In the genomic region with DNA sequence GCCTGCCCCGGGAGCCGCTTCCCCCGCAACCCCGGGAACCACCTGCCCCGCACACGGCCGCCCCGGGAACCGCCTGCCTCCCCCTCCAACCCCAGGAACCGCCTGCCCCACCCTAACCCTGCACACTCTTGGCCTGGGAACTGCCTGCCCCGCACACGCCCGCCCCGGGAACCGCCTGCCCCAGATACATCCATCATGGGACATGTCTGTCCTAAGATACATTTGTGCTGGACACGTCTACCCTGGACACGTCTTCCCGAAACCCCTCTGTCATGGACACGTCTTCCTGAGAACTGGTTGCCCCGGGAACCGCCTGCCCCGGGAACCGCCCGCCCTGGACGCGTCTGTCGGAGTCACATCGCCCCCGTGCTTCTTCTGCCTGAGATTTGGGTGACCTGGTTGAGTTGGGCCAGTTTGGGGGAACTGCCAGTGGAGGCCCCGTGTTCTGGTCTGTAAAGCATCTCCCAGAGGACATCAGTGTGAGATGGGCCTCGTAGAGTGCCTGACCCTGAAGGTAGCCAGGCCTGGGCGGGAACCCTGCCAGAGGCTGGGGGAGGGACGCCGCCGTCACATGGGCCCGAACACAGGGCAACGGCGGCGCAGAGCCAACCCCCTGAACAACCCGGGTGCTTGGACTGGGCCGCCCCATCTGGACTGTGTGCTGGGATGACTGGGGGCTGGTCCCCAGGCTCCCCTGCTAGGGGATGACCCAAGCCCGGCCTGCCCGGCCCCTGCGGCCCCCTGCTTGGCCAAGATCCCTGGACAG, we compare ENCODE assay signal across 13 cellular contexts. TPM values are rescaled to one million over a fixed set of nuclear protein-coding genes. Genes with fewer than 3 reads are reported as not detected.
DNase-seq lines count a peak whose midpoint lies in the region; ATAC-seq and TF ChIP-seq lines count a peak whose summit lies in the region.
"Had no signal": no experiment of that assay in that cellular context is flagged by ENCODE, and none has a peak within 500 bp of the region (broad histone marks: within the 10 kb centered on the region; RNA-seq: fewer than 3 reads in every experiment).

No MANE protein-coding gene starts in this region.

- H3K36me3 Mint-ChIP-seq in Calu3 (ENCODE audit: insufficient read depth, unreplicated experiment) (peaks cover 28% of the 10 kb centered on the region), nephron (ENCODE audit: low read depth) (peaks cover 4% of the 10 kb centered on the region)
- no peaks in the 10 kb centered on the region for H3K36me3 Mint-ChIP-seq in activated T-helper 1 cell treated with anti-CD3 and anti-CD28 coated beads, Interleukin-12 subunit alpha, Interleukin-12 subunit beta, Interleukin-2, Interleukin-4 antibody, amounts not matched to agents 30 ng/mL and 10 ng/mL and 1 ng/mL, durations not matched to agents 14 hours and 24 hours and 36 hours (ENCODE audit: low read depth)

- H3K27ac Mint-ChIP-seq in Calu3 (ENCODE audit: unreplicated experiment) (peak overlapping the region; percentile 82), nephron (no peak overlapping the region)
- H3K27ac Mint-ChIP-seq in activated T-helper 1 cell treated with anti-CD3 and anti-CD28 coated beads, Interleukin-12 subunit alpha, Interleukin-12 subunit beta, Interleukin-2, Interleukin-4 antibody, amounts not matched to agents 30 ng/mL and 10 ng/mL and 1 ng/mL, durations not matched to agents 14 hours and 24 hours and 36 hours = peak overlapping the region; percentile 13
- H3K27ac Mint-ChIP-seq: activated naive CD8-positive, alpha-beta T cell treated with anti-CD3 and anti-CD28 coated beads, Interleukin-2, amount 50 U/mL, for 24 hours; stimulated activated naive CD8-positive, alpha-beta T cell treated with anti-CD3 and anti-CD28 coated beads, Interleukin-15, amount 100 ng/mL, for 72 hours had no signal

- H3K4me1 Mint-ChIP-seq in Calu3 (ENCODE audit: low read depth, unreplicated experiment) (peaks cover 18% of the 10 kb centered on the region), nephron (no peaks in the 10 kb centered on the region)
- no peaks in the 10 kb centered on the region for H3K4me1 Mint-ChIP-seq in activated T-helper 1 cell treated with anti-CD3 and anti-CD28 coated beads, Interleukin-12 subunit alpha, Interleukin-12 subunit beta, Interleukin-2, Interleukin-4 antibody, amounts not matched to agents 30 ng/mL and 10 ng/mL and 1 ng/mL, durations not matched to agents 14 hours and 24 hours and 36 hours (ENCODE audit: low read depth)

- peaks cover 27% of the 10 kb centered on the region for H3K27me3 Mint-ChIP-seq in Calu3 (ENCODE audit: unreplicated experiment)
- H3K27me3 Mint-ChIP-seq in activated T-helper 1 cell treated with anti-CD3 and anti-CD28 coated beads, Interleukin-12 subunit alpha, Interleukin-12 subunit beta, Interleukin-2, Interleukin-4 antibody, amounts not matched to agents 30 ng/mL and 10 ng/mL and 1 ng/mL, durations not matched to agents 14 hours and 24 hours and 36 hours (ENCODE audit: insufficient read depth) = peaks cover 9% of the 10 kb centered on the region
- peaks cover 31% of the 10 kb centered on the region for H3K27me3 Mint-ChIP-seq in nephron (ENCODE audit: low read depth)

- BruUV-seq in Calu3 (replicated peaks; lab: Mats Ljungman, UMichigan) = no TSS peak

- no peak for ATAC-seq in HG03354 (IDR thresholded peaks at IDR 0.05; ENCODE audit: poor library complexity, severe bottlenecking, unreplicated experiment)
- ATAC-seq: activated naive CD8-positive, alpha-beta T cell treated with anti-CD3 and anti-CD28 coated beads, Interleukin-2, amount 50 U/mL, for 24 hours; stimulated activated naive CD8-positive, alpha-beta T cell treated with anti-CD3 and anti-CD28 coated beads, Interleukin-15, amount 100 ng/mL, for 72 hours had no signal

- no peaks in the 10 kb centered on the region for H3K9me3 Mint-ChIP-seq in Calu3 (ENCODE audit: low read depth, unreplicated experiment)
- no peaks in the 10 kb centered on the region for H3K9me3 Mint-ChIP-seq in activated T-helper 1 cell treated with anti-CD3 and anti-CD28 coated beads, Interleukin-12 subunit alpha, Interleukin-12 subunit beta, Interleukin-2, Interleukin-4 antibody, amounts not matched to agents 30 ng/mL and 10 ng/mL and 1 ng/mL, durations not matched to agents 14 hours and 24 hours and 36 hours
- peaks cover 3% of the 10 kb centered on the region for H3K9me3 Mint-ChIP-seq in nephron
- H3K9me3 Mint-ChIP-seq: activated naive CD8-positive, alpha-beta T cell treated with anti-CD3 and anti-CD28 coated beads, Interleukin-2, amount 50 U/mL, for 24 hours had no signal

- DNase-seq in Calu3 (no peak), hepatic stellate cell (ENCODE audit: low spot score) (no peak)
- no peak for DNase-seq in activated T-helper 1 cell treated with anti-CD3 and anti-CD28 coated beads, Interleukin-12 subunit alpha, Interleukin-12 subunit beta, Interleukin-2, Interleukin-4 antibody, amounts not matched to agents 30 ng/mL and 10 ng/mL and 1 ng/mL, durations not matched to agents 14 hours and 24 hours and 36 hours (ENCODE audit: low spot score)
- no peak for DNase-seq in stimulated activated CD4-positive, alpha-beta T cell treated with anti-CD3 and anti-CD28 coated beads, Interleukin-4, amount 100 ng/mL, for 24 hours
- DNase-seq: activated naive CD8-positive, alpha-beta T cell treated with anti-CD3 and anti-CD28 coated beads, Interleukin-2, amount 50 U/mL, for 24 hours; activated T-cell treated with anti-CD3 and anti-CD28 coated beads for 4 hours; glutamatergic neuron; NCI-H2107; stimulated activated CD4-positive, alpha-beta T cell treated with anti-CD3 and anti-CD28 coated beads, Interleukin-4, amount 100 ng/mL, for 4 hours had no signal

- CTCF ChIA-PET in Calu3 (lab: Charles Lee) = no interaction called here

- no peak for TF ChIP-seq CTCF in Calu3 (IDR thresholded peaks at IDR 0.05; ENCODE audit: unreplicated experiment)
- TF ChIP-seq CTCF in nephron (IDR thresholded peaks at IDR 0.05; ENCODE audit: unreplicated experiment in 3 of 3) = no peak

- H3K4me3 Mint-ChIP-seq in Calu3 (ENCODE audit: low read depth, unreplicated experiment) (peak overlapping the region; percentile 58), nephron (peak overlapping the region; percentile 44 to 49 (median 46))
- no peak overlapping the region for H3K4me3 Mint-ChIP-seq in activated T-helper 1 cell treated with anti-CD3 and anti-CD28 coated beads, Interleukin-12 subunit alpha, Interleukin-12 subunit beta, Interleukin-2, Interleukin-4 antibody, amounts not matched to agents 30 ng/mL and 10 ng/mL and 1 ng/mL, durations not matched to agents 14 hours and 24 hours and 36 hours
- H3K4me3 Mint-ChIP-seq: activated naive CD8-positive, alpha-beta T cell treated with anti-CD3 and anti-CD28 coated beads, Interleukin-2, amount 50 U/mL, for 24 hours had no signal

- intact Hi-C loops in Calu3 (cut with micrococcal nuclease; ENCODE audit: unreplicated experiment) = no loop called here
- intact Hi-C loops in activated T-helper 1 cell treated with anti-CD3 and anti-CD28 coated beads, Interleukin-12 subunit alpha, Interleukin-12 subunit beta, Interleukin-2, Interleukin-4 antibody, amounts not matched to agents 30 ng/mL and 10 ng/mL and 1 ng/mL, durations not matched to agents 14 hours and 24 hours and 36 hours (cut with micrococcal nuclease) = no loop called here

RNA-seq across cellular contexts. Expression of gene PERM1, which starts 3.6 kb away (rescaled TPM):
- not detected in 2 replicates for total RNA-seq in Calu3 (2022)
- total RNA-seq in activated T-helper 1 cell treated with anti-CD3 and anti-CD28 coated beads, Interleukin-12 subunit alpha, Interleukin-12 subunit beta, Interleukin-2, Interleukin-4 antibody, amounts not matched to agents 30 ng/mL and 10 ng/mL and 1 ng/mL, durations not matched to agents 14 hours and 24 hours and 36 hours = not detected in 2 replicates

RNA-seq across cellular contexts. Expression of gene PLEKHN1, which starts 12.0 kb away (rescaled TPM):
- total RNA-seq in Calu3 (2022) = 11.9 and 16.2 TPM in 2 replicates
- total RNA-seq in activated T-helper 1 cell treated with anti-CD3 and anti-CD28 coated beads, Interleukin-12 subunit alpha, Interleukin-12 subunit beta, Interleukin-2, Interleukin-4 antibody, amounts not matched to agents 30 ng/mL and 10 ng/mL and 1 ng/mL, durations not matched to agents 14 hours and 24 hours and 36 hours = 1.7 and 1.8 TPM in 2 replicates
- total RNA-seq: cerebellum had no signal

RNA-seq across cellular contexts. Expression of gene KLHL17, which starts 17.9 kb away (rescaled TPM):
- total RNA-seq in Calu3 (2022) = 27.1 and 27.8 TPM in 2 replicates
- total RNA-seq in activated T-helper 1 cell treated with anti-CD3 and anti-CD28 coated beads, Interleukin-12 subunit alpha, Interleukin-12 subunit beta, Interleukin-2, Interleukin-4 antibody, amounts not matched to agents 30 ng/mL and 10 ng/mL and 1 ng/mL, durations not matched to agents 14 hours and 24 hours and 36 hours = 47.3 and 49.7 TPM in 2 replicates

RNA-seq across cellular contexts. Expression of gene NOC2L, which starts 19.2 kb away (rescaled TPM):
- 98.6 and 107 TPM in 2 replicates for total RNA-seq in Calu3 (2022)
- 180 TPM in 2 replicates for total RNA-seq in activated T-helper 1 cell treated with anti-CD3 and anti-CD28 coated beads, Interleukin-12 subunit alpha, Interleukin-12 subunit beta, Interleukin-2, Interleukin-4 antibody, amounts not matched to agents 30 ng/mL and 10 ng/mL and 1 ng/mL, durations not matched to agents 14 hours and 24 hours and 36 hours

RNA-seq across cellular contexts. Expression of gene HES4, which starts 21.6 kb away (rescaled TPM):
- 35.5 and 51.3 TPM in 2 replicates for total RNA-seq in Calu3 (2022)
- total RNA-seq in activated T-helper 1 cell treated with anti-CD3 and anti-CD28 coated beads, Interleukin-12 subunit alpha, Interleukin-12 subunit beta, Interleukin-2, Interleukin-4 antibody, amounts not matched to agents 30 ng/mL and 10 ng/mL and 1 ng/mL, durations not matched to agents 14 hours and 24 hours and 36 hours = 1.8 and 2.9 TPM in 2 replicates

Comparison
In these comparisons a context has a peak if more than half of its experiments do, and no peak if none do; other contexts are left out.
1. H3K27ac Mint-ChIP-seq: peak in Calu3 (single experiment) and activated T-helper 1 cell treated with anti-CD3 and anti-CD28 coated beads, Interleukin-12 subunit alpha, Interleukin-12 subunit beta, Interleukin-2, Interleukin-4 antibody, amounts not matched to agents 30 ng/mL and 10 ng/mL and 1 ng/mL, durations not matched to agents 14 hours and 24 hours and 36 hours (single experiment); none in nephron (0 of 3).